In the genomic region with DNA sequence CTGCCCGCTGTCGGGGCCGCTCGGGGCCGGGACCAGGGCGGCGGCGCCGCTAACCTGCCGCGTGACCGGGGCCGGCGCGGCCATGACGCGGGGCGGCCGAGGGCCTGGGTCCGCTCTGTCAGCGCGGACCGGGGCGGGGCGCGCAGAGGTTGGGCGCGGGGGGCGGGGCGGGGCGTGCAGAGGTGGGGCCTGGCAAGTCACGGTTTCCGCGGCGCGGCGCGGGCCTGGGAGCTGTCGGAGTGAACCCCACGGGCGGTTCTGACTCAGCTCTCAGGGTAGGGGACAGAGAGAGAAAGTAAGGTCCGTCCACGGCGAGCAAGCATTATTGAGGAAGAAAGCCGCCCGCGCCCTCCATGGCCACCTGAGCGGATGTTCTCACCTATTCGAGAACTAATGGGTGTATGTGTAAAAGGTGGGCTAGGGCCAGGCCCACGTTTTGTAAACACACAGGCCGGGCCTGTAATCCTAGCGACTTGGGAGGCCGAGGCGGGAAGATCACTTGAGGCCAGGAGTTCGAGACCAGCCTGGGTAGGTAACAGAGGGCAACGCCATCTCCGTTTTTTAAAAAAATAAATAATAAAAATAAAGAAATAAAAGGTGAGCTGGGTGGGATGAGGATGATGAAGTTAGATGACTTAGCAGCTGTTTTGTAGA, we compare ENCODE assay signal across 8 cellular contexts. TPM values are rescaled to one million over a fixed set of nuclear protein-coding genes. Genes with fewer than 3 reads are reported as not detected.
A peak's percentile ranks its signal among the peaks of the same experiment; 100 is the strongest.
DNase-seq lines count a peak whose midpoint lies in the region; ATAC-seq and TF ChIP-seq lines count a peak whose summit lies in the region.

A gene with protein sequence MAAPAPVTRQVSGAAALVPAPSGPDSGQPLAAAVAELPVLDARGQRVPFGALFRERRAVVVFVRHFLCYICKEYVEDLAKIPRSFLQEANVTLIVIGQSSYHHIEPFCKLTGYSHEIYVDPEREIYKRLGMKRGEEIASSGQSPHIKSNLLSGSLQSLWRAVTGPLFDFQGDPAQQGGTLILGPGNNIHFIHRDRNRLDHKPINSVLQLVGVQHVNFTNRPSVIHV (minus strand): TSS at position 120 of the 654 bp plus-strand sequence. CDS start 36 bp downstream, at position 84.

- no peaks in the 10 kb centered on the region for H3K36me3 ChIP-seq in SU-DHL-6 (ENCODE audit: low read length)
- peaks cover 10 to 13% (median 12%) of the 10 kb centered on the region in 3 donors for H3K36me3 ChIP-seq in tibial artery

- H3K4me3 ChIP-seq in SU-DHL-6 (ENCODE audit: insufficient read depth, low read length, poor library complexity, severe bottlenecking) (peak within 1 kb of the TSS; percentile 56), tibial artery (peak within 1 kb of the TSS; percentile 66 to 82)

- no peaks in the 10 kb centered on the region for H3K27me3 ChIP-seq in SU-DHL-6 (ENCODE audit: low read length)
- no peaks in the 10 kb centered on the region for H3K27me3 ChIP-seq in tibial artery

- no peaks in the 10 kb centered on the region for H4K20me1 ChIP-seq in SU-DHL-6 (ENCODE audit: low read depth, low read length)

- H3K9me2 ChIP-seq in SU-DHL-6 (replicated peaks; ENCODE audit: insufficient read depth, low read length): no peaks in the 10 kb centered on the region

- intact Hi-C loops in Right ventricle myocardium superior (cut with DNase I) (loop anchor here (10.0 kb wide), 1 partner anchor 201 kb away; the partner anchor contains the start of gene HABP4), tibial artery (cut with DNase I; ENCODE audit: low total_unique reads) (loop anchor here (2.0 to 10.0 kb wide), 2 partner anchors 201 to 237 kb away; partner anchors contain the start of genes HABP4 and ZNF367)

- H3K9me3 ChIP-seq in SU-DHL-6 (ENCODE audit: insufficient read depth, low read length) (no peaks in the 10 kb centered on the region), tibial artery (no peaks in the 10 kb centered on the region)

- H3K79me2 ChIP-seq in SU-DHL-6 (ENCODE audit: insufficient read depth, low read length): no peaks in the 10 kb centered on the region

- H3K4me2 ChIP-seq in SU-DHL-6 (ENCODE audit: low read depth, low read length, poor library complexity, severe bottlenecking): peak within 1 kb of the TSS; percentile 63

- peak within 1 kb of the TSS; percentile 58 for H3K9ac ChIP-seq in SU-DHL-6 (ENCODE audit: low read length)

- H3K4me1 ChIP-seq in tibial artery: peaks cover 0 to 20% (median 6%) of the 10 kb centered on the region in 4 donors

- H3K27ac ChIP-seq in C4-2B (peak within 1 kb of the TSS; percentile 60), SU-DHL-6 (ENCODE audit: low read depth, low read length) (no peak within 1 kb of the TSS), tibial artery (peak within 1 kb of the TSS; percentile 99 to 100)

- DNase-seq in HUDEP-2 (lab: John Stamatoyannopoulos, UW; ENCODE audit: unreplicated experiment in 76 of 76): peak in 55 of 76 experiments; percentile 2 to 74 (median 49)
- peak; percentile 39 for DNase-seq in activated naive CD8-positive, alpha-beta T cell treated with anti-CD3 and anti-CD28 coated beads, Interleukin-2, amount 50 U/mL, for 16 hours (ENCODE audit: low read depth, low spot score)
- DNase-seq in Right ventricle myocardium superior: peak; percentile 93
- peak; percentile 40 for DNase-seq in pons (ENCODE audit: low spot score)
- DNase-seq in tibial artery: peak; percentile 90 to 94

- H3F3A ChIP-seq in SU-DHL-6 (ENCODE audit: insufficient read depth): no peaks in the 10 kb centered on the region

- ATAC-seq in GM19452 (IDR thresholded peaks at IDR 0.05; ENCODE audit: unreplicated experiment) (peak; percentile 70), Right ventricle myocardium superior (ENCODE audit: poor library complexity) (peak; percentile 79)

- TF ChIP-seq CTCF in C4-2B (conservative IDR thresholded peaks at IDR 0.05) (peak; percentile 31), SU-DHL-6 (IDR thresholded peaks at IDR 0.05; ENCODE audit: insufficient read depth, low read length, poor library complexity, severe bottlenecking) (no peak), tibial artery (IDR thresholded peaks at IDR 0.05) (no peak)

- H2AFZ ChIP-seq in SU-DHL-6 (ENCODE audit: low read depth, low read length, severe bottlenecking): peak within 1 kb of the TSS; percentile 93

RNA-seq across cellular contexts. Expression of the gene that starts here (rescaled TPM):
- total RNA-seq in Right ventricle myocardium superior: 28.3 TPM

Comparison
In these comparisons a context has a peak if more than half of its experiments do, and no peak if none do; other contexts are left out.
1. DNase-seq: peak in every context shown above with its lines; median percentile 93 in Right ventricle myocardium superior; 92 in tibial artery; 49 in HUDEP-2; 40 in pons; 39 in activated naive CD8-positive, alpha-beta T cell treated with anti-CD3 and anti-CD28 coated beads, Interleukin-2, amount 50 U/mL, for 16 hours.